ENCODE assay signal across 15 cellular contexts in the genomic region with DNA sequence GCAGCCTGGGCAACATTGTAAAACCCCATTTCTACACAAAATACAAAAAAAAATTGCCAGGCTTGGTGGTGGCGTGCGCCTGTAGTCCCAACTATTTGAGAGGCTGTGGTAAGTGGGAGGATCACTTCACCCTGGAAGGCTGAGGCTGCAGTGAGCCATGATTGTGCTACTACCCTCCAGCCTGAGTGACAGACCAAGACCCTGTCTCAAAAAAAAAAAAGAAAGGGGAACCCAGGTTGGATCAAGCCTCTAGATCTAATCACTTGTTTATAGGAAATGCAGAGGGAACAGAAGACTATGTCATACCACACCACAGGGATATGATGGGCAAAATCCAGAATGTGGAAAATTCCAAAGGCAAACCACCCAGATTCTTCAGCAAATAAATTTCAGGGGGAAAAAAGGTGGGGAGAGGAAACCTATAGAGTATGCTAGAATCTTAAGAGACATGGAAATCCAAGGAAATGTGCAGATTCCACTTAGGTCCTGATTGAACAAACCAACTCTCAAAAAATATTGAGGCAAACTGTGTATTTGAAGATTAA. TPM values are rescaled to one million over a fixed set of nuclear protein-coding genes. Genes with fewer than 3 reads are reported as not detected.
DNase-seq lines count a peak whose midpoint lies in the region; ATAC-seq and TF ChIP-seq lines count a peak whose summit lies in the region.
"Had no signal": no experiment of that assay in that cellular context is flagged by ENCODE, and none has a peak within 500 bp of the region (broad histone marks: within the 10 kb centered on the region; RNA-seq: fewer than 3 reads in every experiment).

No MANE protein-coding gene starts in this region.

- peaks cover 47 to 53% of the 10 kb centered on the region in 2 experiments for H3K4me1 ChIP-seq in SK-N-SH (ENCODE audit: control insufficient read depth in 1 of 2, insufficient read depth in 2 of 2, low read depth in 1 of 2, low read length in 1 of 2)
- peaks cover 0 to 87% (median 54%) of the 10 kb centered on the region in 4 donors for H3K4me1 ChIP-seq in tibial artery

- H3K27ac ChIP-seq in SK-N-SH (ENCODE audit: low read depth in 2 of 2, low read length in 1 of 2) (peak overlapping the region; percentile 5 to 100; a peak in 3 of 4 replicates), tibial artery (peak overlapping the region; percentile 33 to 97)
- H3K27ac ChIP-seq: lower lobe of right lung had no signal

- peak overlapping the region; percentile 76; the same call in 1 of the 2 replicates for H3K4me2 ChIP-seq in SK-N-SH

- CTCF ChIA-PET in SK-N-SH (lab: Yijun Ruan, JAX) = interaction anchor here (0.6 to 7.5 kb wide), 4 partner anchors 16 to 40 kb away, joined by 3 to 78 read pairs (median 3); partner anchors contain the start of gene MALAT1

- intact Hi-C loops in tibial artery (cut with DNase I; ENCODE audit: low total_unique reads) = no loop called here

- no peaks in the 10 kb centered on the region for H3K9me3 Mint-ChIP-seq in nephron
- H3K9me3 Mint-ChIP-seq: CD4-positive, alpha-beta memory T cell had no signal

- no peak for DNase-seq in SK-N-SH
- peak; percentile 50 for DNase-seq in cerebellar cortex (ENCODE audit: low spot score)
- no peak for DNase-seq in tibial artery
- DNase-seq in islet precursor cell = no peak
- DNase-seq in RKO (ENCODE audit: low spot score) = no peak
- DNase-seq: CD4-positive, alpha-beta memory T cell; lower lobe of right lung; NCI-H1105; NCI-H524; stimulated activated CD8-positive, alpha-beta memory T cell treated with anti-CD3 and anti-CD28 coated beads, Interleukin-4, amount 100 ng/mL, for 48 hours; T-helper 2 cell had no signal

- no peak for ATAC-seq in SK-N-SH treated with all-trans-retinoic acid at 6 μM for 48 hours
- ATAC-seq in GM21737 (IDR thresholded peaks at IDR 0.05; ENCODE audit: unreplicated experiment) = no peak
- ATAC-seq: lower lobe of right lung had no signal

- H3K27me3 ChIP-seq in SK-N-SH (ENCODE audit: insufficient read depth) (no peaks in the 10 kb centered on the region), tibial artery (no peaks in the 10 kb centered on the region)
- H3K27me3 ChIP-seq: ovary had no signal

- 100% methylated on average over 2 of the region's 2 CpGs for WGBS in SK-N-SH (ENCODE audit: low lambda C conversion rate)

- H3K9me3 ChIP-seq in SK-N-SH (no peaks in the 10 kb centered on the region), tibial artery (no peaks in the 10 kb centered on the region)
- H3K9me3 ChIP-seq: lower lobe of right lung, ovary had no signal

- H3K36me3 ChIP-seq in SK-N-SH (replicated peaks in 1 of 2; ENCODE audit: control insufficient read depth in 1 of 2, insufficient read depth in 2 of 2, low read length in 1 of 2) (no peaks in the 10 kb centered on the region), tibial artery (no peaks in the 10 kb centered on the region)
- H3K36me3 ChIP-seq: lower lobe of right lung, ovary had no signal

- TF ChIP-seq CTCF in SK-N-SH (IDR thresholded peaks at IDR 0.05) (no peak), nephron (IDR thresholded peaks at IDR 0.05; ENCODE audit: unreplicated experiment in 3 of 3) (no peak), tibial artery (IDR thresholded peaks at IDR 0.05) (no peak)

- H3K4me3 ChIP-seq in SK-N-SH (ENCODE audit: low read depth in 2 of 2, low read length in 1 of 2) (no peak overlapping the region), tibial artery (no peak overlapping the region)
- H3K4me3 ChIP-seq: lower lobe of right lung, ovary had no signal

- no peaks in the 10 kb centered on the region for H4K20me1 ChIP-seq in SK-N-SH (ENCODE audit: insufficient read depth)

- peaks cover 54% of the 10 kb centered on the region for H3K4me1 Mint-ChIP-seq in nephron

- H3K27me3 Mint-ChIP-seq in nephron (ENCODE audit: low read depth) = no peaks in the 10 kb centered on the region

- no peak for TF ChIP-seq EP300 in SK-N-SH (IDR thresholded peaks at IDR 0.05; ENCODE audit: borderline replicate concordance in 1 of 2, low read depth in 1 of 2, low read length in 1 of 2)

- no peak overlapping the region for H2AFZ ChIP-seq in SK-N-SH (ENCODE audit: low read depth)

- H3K79me2 ChIP-seq in SK-N-SH (ENCODE audit: insufficient read depth) = peaks cover 85% of the 10 kb centered on the region

- H3K4me3 Mint-ChIP-seq in nephron = no peak overlapping the region
- H3K4me3 Mint-ChIP-seq: CD4-positive, alpha-beta memory T cell had no signal

- no peaks in the 10 kb centered on the region for H3K9me2 ChIP-seq in SK-N-SH

- H3K27ac Mint-ChIP-seq in nephron = peak overlapping the region; percentile 34 to 89 (median 71)

- H3F3A ChIP-seq in SK-N-SH (replicated peaks; ENCODE audit: insufficient read depth) = peaks cover 66% of the 10 kb centered on the region

- POLR2A ChIA-PET in SK-N-SH (lab: Yijun Ruan, JAX) = interaction anchor here (10.5 to 13.9 kb wide), 2 partner anchors 16 to 20 kb away, joined by 283 to 591 read pairs; partner anchors contain the start of gene MALAT1

- H3K36me3 Mint-ChIP-seq in nephron (ENCODE audit: low read depth) = no peaks in the 10 kb centered on the region

- H3K9ac ChIP-seq in SK-N-SH = peak overlapping the region; percentile 99; the same call in 1 of the 2 replicates

- TF ChIP-seq RAD21 in SK-N-SH (IDR thresholded peaks at IDR 0.05; ENCODE audit: low read length) = no peak

TF ChIP-seq in SK-N-SH, 30 proteins besides CTCF, POLR2A, EP300 and RAD21:
- TF ChIP-seq GATA2 (CRISPR knock-in tag; IDR thresholded peaks at IDR 0.05) (no peak), SIN3A (IDR thresholded peaks at IDR 0.05; ENCODE audit: borderline replicate concordance, low read depth, low read length) (no peak), CHD2 (IDR thresholded peaks at IDR 0.05; ENCODE audit: low read length, partially characterized antibody) (no peak), FOXM1 (IDR thresholded peaks at IDR 0.05; ENCODE audit: low read depth) (no peak), ELF1 (IDR thresholded peaks at IDR 0.05) (no peak), FOSL2 (IDR thresholded peaks at IDR 0.05; ENCODE audit: borderline replicate concordance, low read depth) (no peak), NFIC (IDR thresholded peaks at IDR 0.05; ENCODE audit: borderline replicate concordance) (no peak), TAF1 (IDR thresholded peaks at IDR 0.05; ENCODE audit: borderline replicate concordance, low read depth, low read length) (no peak), RCOR1 (IDR thresholded peaks at IDR 0.05; ENCODE audit: low read length) (no peak), EZH2phosphoT487 (IDR thresholded peaks at IDR 0.05; ENCODE audit: borderline replicate concordance, low read depth) (no peak), POLR2AphosphoS5 (IDR thresholded peaks at IDR 0.05; ENCODE audit: low read depth, low read length) (no peak), FOXJ3 (CRISPR knock-in tag; IDR thresholded peaks at IDR 0.05) (no peak), GABPA (IDR thresholded peaks at IDR 0.05; ENCODE audit: low read depth) (no peak), JUND (IDR thresholded peaks at IDR 0.05) (no peak)
- TF ChIP-seq, protein P1, sequence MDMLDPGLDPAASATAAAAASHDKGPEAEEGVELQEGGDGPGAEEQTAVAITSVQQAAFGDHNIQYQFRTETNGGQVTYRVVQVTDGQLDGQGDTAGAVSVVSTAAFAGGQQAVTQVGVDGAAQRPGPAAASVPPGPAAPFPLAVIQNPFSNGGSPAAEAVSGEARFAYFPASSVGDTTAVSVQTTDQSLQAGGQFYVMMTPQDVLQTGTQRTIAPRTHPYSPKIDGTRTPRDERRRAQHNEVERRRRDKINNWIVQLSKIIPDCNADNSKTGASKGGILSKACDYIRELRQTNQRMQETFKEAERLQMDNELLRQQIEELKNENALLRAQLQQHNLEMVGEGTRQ (IDR thresholded peaks at IDR 0.05; ENCODE audit: borderline replicate concordance, low read depth, low read length) = no peak

TF ChIP-seq in SK-N-SH treated with all-trans-retinoic acid at 6 μM for 48 hours, 23 proteins besides CTCF, POLR2A, EP300 and RAD21:
- TF ChIP-seq OSR1 (CRISPR knock-in tag; IDR thresholded peaks at IDR 0.05) (no peak), ZNF565 (CRISPR knock-in tag; conservative IDR thresholded peaks at IDR 0.05; ENCODE audit: low read depth) (no peak)

RNA-seq across cellular contexts. Expression of gene MALAT1, which starts 16.5 kb away (rescaled TPM):
- polyA plus RNA-seq in SK-N-SH (2012; rRNA removed) = 285 and 510 TPM in 2 replicates
- polyA plus RNA-seq in SK-N-SH (2012; cell fraction: cytosol; rRNA removed) = 23.6 and 25.7 TPM in 2 replicates
- 1,545 and 2,619 TPM in 2 replicates for polyA plus RNA-seq in SK-N-SH (2012; cell fraction: nucleus; rRNA removed)

RNA-seq across cellular contexts. Expression of gene SCYL1, which starts 42.5 kb away (rescaled TPM):
- polyA plus RNA-seq in SK-N-SH (2012; rRNA removed) = 76.7 and 79.9 TPM in 2 replicates
- polyA plus RNA-seq in SK-N-SH (2012; cell fraction: cytosol; rRNA removed) = 26.2 and 41.7 TPM in 2 replicates
- 115 and 159 TPM in 2 replicates for polyA plus RNA-seq in SK-N-SH (2012; cell fraction: nucleus; rRNA removed)

RNA-seq across cellular contexts. Expression of gene NEAT1, which starts 59.8 kb away (rescaled TPM):
- polyA plus RNA-seq in SK-N-SH (2012; rRNA removed) = 435 and 479 TPM in 2 replicates
- polyA plus RNA-seq in SK-N-SH (2012; cell fraction: cytosol; rRNA removed) = 93.7 and 99.2 TPM in 2 replicates
- 3,897 and 4,476 TPM in 2 replicates for polyA plus RNA-seq in SK-N-SH (2012; cell fraction: nucleus; rRNA removed)
